8 cellular contexts compared by ENCODE assay signal in genomic region chr2:218671077-218671653, GRCh38. TPM values are rescaled to one million over a fixed set of nuclear protein-coding genes. Genes with fewer than 3 reads are reported as not detected.
DNase-seq lines count a peak whose midpoint lies in the region; ATAC-seq and TF ChIP-seq lines count a peak whose summit lies in the region.

No MANE protein-coding gene starts in this region.

- no peak for ATAC-seq in GM21447 (IDR thresholded peaks at IDR 0.05; ENCODE audit: unreplicated experiment)

- H3K4me1 ChIP-seq in Peyer's patch = peaks cover 0 to 17% (median 3%) of the 10 kb centered on the region in 4 donors

- TF ChIP-seq CTCF in Peyer's patch (IDR thresholded peaks at IDR 0.05) = no peak
- no peak for TF ChIP-seq CTCF in epithelial cell of proximal tubule (conservative IDR thresholded peaks at IDR 0.05; ENCODE audit: low read depth, low read length)
- no peak for TF ChIP-seq CTCF in progenitor cell of endocrine pancreas (IDR thresholded peaks at IDR 0.05; ENCODE audit: unreplicated experiment)

- H3K9me3 Mint-ChIP-seq in activated CD4-positive, alpha-beta T cell treated with anti-CD3 and anti-CD28 coated beads, Interleukin-2, amount 10 ng/mL, durations not matched to agents 24 days and 14 days = no peaks in the 10 kb centered on the region
- no peaks in the 10 kb centered on the region for H3K9me3 Mint-ChIP-seq in progenitor cell of endocrine pancreas (ENCODE audit: low read depth)

- peak overlapping the region; percentile 94 for H3K27ac Mint-ChIP-seq in activated CD4-positive, alpha-beta T cell treated with anti-CD3 and anti-CD28 coated beads, Interleukin-2, amount 10 ng/mL, durations not matched to agents 24 days and 14 days
- H3K27ac Mint-ChIP-seq in progenitor cell of endocrine pancreas = peak overlapping the region; percentile 98

- H3K36me3 ChIP-seq in Peyer's patch = peaks cover 0 to 27% (median 0%) of the 10 kb centered on the region in 3 donors

- peak overlapping the region; percentile 50 to 83 (median 72) for H3K27ac ChIP-seq in Peyer's patch

- peaks cover 11% of the 10 kb centered on the region for H3K36me3 Mint-ChIP-seq in activated CD4-positive, alpha-beta T cell treated with anti-CD3 and anti-CD28 coated beads, Interleukin-2, amount 10 ng/mL, durations not matched to agents 24 days and 14 days (ENCODE audit: low read depth)
- H3K36me3 Mint-ChIP-seq in progenitor cell of endocrine pancreas (ENCODE audit: insufficient read depth) = peaks cover 6% of the 10 kb centered on the region

- H3K4me1 Mint-ChIP-seq in activated CD4-positive, alpha-beta T cell treated with anti-CD3 and anti-CD28 coated beads, Interleukin-2, amount 10 ng/mL, durations not matched to agents 24 days and 14 days = peaks cover 20% of the 10 kb centered on the region
- peaks cover 19% of the 10 kb centered on the region for H3K4me1 Mint-ChIP-seq in progenitor cell of endocrine pancreas (ENCODE audit: low read depth)

- DNase-seq in activated CD4-positive, alpha-beta T cell treated with anti-CD3 and anti-CD28 coated beads, Interleukin-2, amount 10 ng/mL, durations not matched to agents 24 days and 14 days = no peak
- no peak for DNase-seq in activated CD4-positive, alpha-beta T cell treated with anti-CD3 and anti-CD28 coated beads for 4 hours
- DNase-seq in Peyer's patch (no peak), epithelial cell of proximal tubule (ENCODE audit: low read depth) (no peak), progenitor cell of endocrine pancreas (ENCODE audit: low spot score, unreplicated experiment) (no peak), NOMO-1 (lab: John Stamatoyannopoulos, UW; ENCODE audit: unreplicated experiment in 2 of 2) (no peak)
- no peak for DNase-seq in stimulated activated CD4-positive, alpha-beta T cell treated with anti-CD3 and anti-CD28 coated beads, Interleukin-1b, Interleukin-23, amount 100 ng/mL, for 48 hours

- intact Hi-C loops in activated CD4-positive, alpha-beta T cell treated with anti-CD3 and anti-CD28 coated beads, Interleukin-2, amount 10 ng/mL, durations not matched to agents 24 days and 14 days (cut with micrococcal nuclease) = loop anchor here (1.0 to 5.0 kb wide), 5 partner anchors 12 to 274 kb away; partner anchors contain the start of genes BCS1L, CNOT9, CTDSP1 and USP37

- peak overlapping the region; percentile 50 to 95 (median 72) for H3K4me3 ChIP-seq in Peyer's patch
- H3K4me3 ChIP-seq in epithelial cell of proximal tubule (ENCODE audit: low read depth, low read length) = peak overlapping the region; percentile 84

- H3K4me3 Mint-ChIP-seq in activated CD4-positive, alpha-beta T cell treated with anti-CD3 and anti-CD28 coated beads, Interleukin-2, amount 10 ng/mL, durations not matched to agents 24 days and 14 days = peak overlapping the region; percentile 97
- peak overlapping the region; percentile 97 for H3K4me3 Mint-ChIP-seq in progenitor cell of endocrine pancreas (ENCODE audit: low read depth)

- no peaks in the 10 kb centered on the region for H3K9me3 ChIP-seq in Peyer's patch

- no peaks in the 10 kb centered on the region for H3K27me3 Mint-ChIP-seq in activated CD4-positive, alpha-beta T cell treated with anti-CD3 and anti-CD28 coated beads, Interleukin-2, amount 10 ng/mL, durations not matched to agents 24 days and 14 days
- H3K27me3 Mint-ChIP-seq in progenitor cell of endocrine pancreas = no peaks in the 10 kb centered on the region

- TF ChIP-seq POLR2A in Peyer's patch (IDR thresholded peaks at IDR 0.05) = no peak

- no peaks in the 10 kb centered on the region for H3K27me3 ChIP-seq in Peyer's patch

RNA-seq across cellular contexts. Expression of gene RNF25, which starts 0.6 kb away (rescaled TPM):
- 23.6 and 28.8 TPM in 2 replicates for total RNA-seq in activated CD4-positive, alpha-beta T cell treated with anti-CD3 and anti-CD28 coated beads, Interleukin-2, amount 10 ng/mL, durations not matched to agents 24 days and 14 days
- 10 to 100 TPM in 3 of 4 donors, 1 to 10 TPM in 1; 9.5 to 23.7 (median 18.6) TPM for total RNA-seq in Peyer's patch
- 23.1 and 32.6 TPM in 2 replicates for total RNA-seq in epithelial cell of proximal tubule
- total RNA-seq in progenitor cell of endocrine pancreas = 27.1 and 28.7 TPM in 2 replicates

RNA-seq across cellular contexts. Expression of gene STK36, which starts 0.7 kb away (rescaled TPM):
- total RNA-seq in activated CD4-positive, alpha-beta T cell treated with anti-CD3 and anti-CD28 coated beads, Interleukin-2, amount 10 ng/mL, durations not matched to agents 24 days and 14 days = 20.2 and 21.3 TPM in 2 replicates
- total RNA-seq in Peyer's patch (10 to 100 TPM; 25.6 to 82.7 (median 63.6) TPM), epithelial cell of proximal tubule (9.7 and 16.0 TPM in 2 replicates), progenitor cell of endocrine pancreas (137 and 138 TPM in 2 replicates)

RNA-seq across cellular contexts. Expression of gene BCS1L, which starts 11.7 kb away (rescaled TPM):
- total RNA-seq in activated CD4-positive, alpha-beta T cell treated with anti-CD3 and anti-CD28 coated beads, Interleukin-2, amount 10 ng/mL, durations not matched to agents 24 days and 14 days = 92.9 and 94.4 TPM in 2 replicates
- total RNA-seq in Peyer's patch = 100 to 1,000 TPM in 1 of 4 donors, 10 to 100 TPM in 3; 22.2 to 155 (median 39.9) TPM
- total RNA-seq in epithelial cell of proximal tubule = 38.2 and 62.1 TPM in 2 replicates
- 45.8 and 49.9 TPM in 2 replicates for total RNA-seq in progenitor cell of endocrine pancreas

RNA-seq across cellular contexts. Expression of gene ZNF142, which starts 11.7 kb away (rescaled TPM):
- total RNA-seq in activated CD4-positive, alpha-beta T cell treated with anti-CD3 and anti-CD28 coated beads, Interleukin-2, amount 10 ng/mL, durations not matched to agents 24 days and 14 days = 59.6 and 60.9 TPM in 2 replicates
- total RNA-seq in Peyer's patch (10 to 100 TPM; 18.2 to 42.7 (median 26.6) TPM), epithelial cell of proximal tubule (16.0 and 17.6 TPM in 2 replicates), progenitor cell of endocrine pancreas (42.2 and 43.1 TPM in 2 replicates)

RNA-seq across cellular contexts. Expression of gene TTLL4, which starts 39.5 kb away (rescaled TPM):
- 66.1 and 71.2 TPM in 2 replicates for total RNA-seq in activated CD4-positive, alpha-beta T cell treated with anti-CD3 and anti-CD28 coated beads, Interleukin-2, amount 10 ng/mL, durations not matched to agents 24 days and 14 days
- total RNA-seq in Peyer's patch = 10 to 100 TPM; 14.9 to 48.4 (median 45.1) TPM
- 20.5 and 37.0 TPM in 2 replicates for total RNA-seq in epithelial cell of proximal tubule
- total RNA-seq in progenitor cell of endocrine pancreas = 92.1 and 93.4 TPM in 2 replicates
